In the genomic region with DNA sequence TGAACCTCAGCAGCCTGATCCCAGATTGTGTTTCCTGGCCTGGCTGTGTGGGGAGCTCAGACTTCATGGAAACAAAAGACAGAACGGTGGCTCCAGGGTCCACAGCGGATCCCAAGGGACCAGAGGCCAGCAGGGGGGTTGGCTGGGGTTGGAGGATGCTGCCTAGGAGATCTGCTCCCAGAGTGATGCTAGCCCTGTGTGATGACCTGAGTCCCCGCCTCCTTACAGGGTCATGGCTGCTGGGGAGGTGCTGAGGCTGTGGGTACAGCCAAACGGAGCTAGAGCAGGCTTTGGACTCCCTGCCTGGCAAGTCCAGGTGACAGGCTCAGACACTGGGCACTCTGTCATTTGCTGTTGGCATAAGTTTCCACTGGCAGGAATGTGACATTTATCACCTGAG, we compare ENCODE assay signal across 18 cellular contexts. TPM values are rescaled to one million over a fixed set of nuclear protein-coding genes. Genes with fewer than 3 reads are reported as not detected.
A peak's percentile ranks its signal among the peaks of the same experiment; 100 is the strongest.
DNase-seq lines count a peak whose midpoint lies in the region; ATAC-seq and TF ChIP-seq lines count a peak whose summit lies in the region.
"Had no signal": no experiment of that assay in that cellular context is flagged by ENCODE, and none has a peak within 500 bp of the region (broad histone marks: within the 10 kb centered on the region; RNA-seq: fewer than 3 reads in every experiment).

No MANE protein-coding gene starts in this region.

- no peaks in the 10 kb centered on the region for H3K9me2 ChIP-seq in GM23338 (ENCODE audit: insufficient read depth)

- ATAC-seq in CD4-positive, CD25-positive, alpha-beta regulatory T cell (ENCODE audit: low read depth in 2 of 2), result no peak
- ATAC-seq in GM23338 (peak; percentile 27; the same call in 2 of the 3 replicates), memory B cell (ENCODE audit: low read depth) (no peak), GM19397 (IDR thresholded peaks at IDR 0.05; ENCODE audit: unreplicated experiment) (no peak)

- no peaks in the 10 kb centered on the region for H3F3A ChIP-seq in GM23338 (replicated peaks; ENCODE audit: low read depth)

- no peak overlapping the region for H3K27ac ChIP-seq in CD4-positive, CD25-positive, alpha-beta regulatory T cell (ENCODE audit: insufficient read depth, low read length, poor library complexity, severe bottlenecking)
- no peak overlapping the region for H3K27ac ChIP-seq in GM23338 (ENCODE audit: low read depth)
- H3K27ac ChIP-seq: SJCRH30 had no signal

- peaks cover 0 to 3% (median 0%) of the 10 kb centered on the region in 4 donors for H3K4me1 Mint-ChIP-seq in CD4-positive, CD25-positive, alpha-beta regulatory T cell
- H3K4me1 Mint-ChIP-seq in GM23338 (peaks cover 12% of the 10 kb centered on the region), memory B cell (peaks cover 8% of the 10 kb centered on the region), osteocyte (ENCODE audit: unreplicated experiment) (no peaks in the 10 kb centered on the region)
- H3K4me1 Mint-ChIP-seq in activated naive CD8-positive, alpha-beta T cell (ENCODE audit: low read depth), result peaks cover 42% of the 10 kb centered on the region

- no peaks in the 10 kb centered on the region for H3K27me3 Mint-ChIP-seq in CD4-positive, CD25-positive, alpha-beta regulatory T cell
- peaks cover 7% of the 10 kb centered on the region for H3K27me3 Mint-ChIP-seq in GM23338 (ENCODE audit: insufficient read depth, low read depth, poor library complexity)
- H3K27me3 Mint-ChIP-seq in activated naive CD8-positive, alpha-beta T cell, result no peaks in the 10 kb centered on the region
- H3K27me3 Mint-ChIP-seq in memory B cell, result no peaks in the 10 kb centered on the region
- peaks cover 11% of the 10 kb centered on the region for H3K27me3 Mint-ChIP-seq in osteocyte (ENCODE audit: unreplicated experiment)
- H3K27me3 Mint-ChIP-seq: CD8-positive, alpha-beta memory T cell had no signal

- H4K20me1 ChIP-seq in GM23338 (replicated peaks; ENCODE audit: insufficient read depth), result no peaks in the 10 kb centered on the region

- H3K27me3 ChIP-seq in CD4-positive, CD25-positive, alpha-beta regulatory T cell (ENCODE audit: control insufficient read depth, insufficient read depth, low read length), result no peaks in the 10 kb centered on the region
- peaks cover under 1% of the 10 kb centered on the region; the same call in 1 of the 2 replicates for H3K27me3 ChIP-seq in GM23338 (ENCODE audit: insufficient read depth)
- no peaks in the 10 kb centered on the region for H3K27me3 ChIP-seq in BE2C

- H3K4me3 Mint-ChIP-seq in CD4-positive, CD25-positive, alpha-beta regulatory T cell, result no peak overlapping the region
- H3K4me3 Mint-ChIP-seq in GM23338, result no peak overlapping the region
- no peak overlapping the region for H3K4me3 Mint-ChIP-seq in activated naive CD8-positive, alpha-beta T cell
- no peak overlapping the region for H3K4me3 Mint-ChIP-seq in memory B cell
- H3K4me3 Mint-ChIP-seq in osteocyte (ENCODE audit: unreplicated experiment), result no peak overlapping the region
- H3K4me3 Mint-ChIP-seq: CD8-positive, alpha-beta memory T cell; HFFc6 had no signal

- no peaks in the 10 kb centered on the region for H3K9me3 Mint-ChIP-seq in CD4-positive, CD25-positive, alpha-beta regulatory T cell
- H3K9me3 Mint-ChIP-seq in GM23338, result no peaks in the 10 kb centered on the region; the same call in 2 of the 3 replicates
- H3K9me3 Mint-ChIP-seq in activated naive CD8-positive, alpha-beta T cell (ENCODE audit: low read depth), result no peaks in the 10 kb centered on the region
- H3K9me3 Mint-ChIP-seq in memory B cell, result no peaks in the 10 kb centered on the region
- no peaks in the 10 kb centered on the region for H3K9me3 Mint-ChIP-seq in osteocyte (ENCODE audit: unreplicated experiment)
- H3K9me3 Mint-ChIP-seq: CD8-positive, alpha-beta memory T cell; HFFc6 had no signal

- no peaks in the 10 kb centered on the region for H3K4me1 ChIP-seq in CD4-positive, CD25-positive, alpha-beta regulatory T cell (ENCODE audit: control insufficient read depth, insufficient read depth, low read length, poor library complexity, severe bottlenecking)
- H3K4me1 ChIP-seq in GM23338 (ENCODE audit: insufficient read depth), result peaks cover 7% of the 10 kb centered on the region; the same call in 1 of the 2 replicates
- H3K4me1 ChIP-seq in BE2C, result no peaks in the 10 kb centered on the region
- H3K4me1 ChIP-seq: SJCRH30 had no signal

- TF ChIP-seq CTCF in GM23338 (conservative IDR thresholded peaks at IDR 0.05; ENCODE audit: low read depth in 2 of 2), result no peak
- no peak for TF ChIP-seq CTCF in BE2C (IDR thresholded peaks at IDR 0.05; ENCODE audit: low read depth, low read length)
- no peak for TF ChIP-seq CTCF in osteocyte (IDR thresholded peaks at IDR 0.05)

- no peaks in the 10 kb centered on the region for H3K9me3 ChIP-seq in CD4-positive, CD25-positive, alpha-beta regulatory T cell (ENCODE audit: control insufficient read depth in 2 of 2, low read length in 2 of 2)
- H3K9me3 ChIP-seq in BE2C, result no peaks in the 10 kb centered on the region
- H3K9me3 ChIP-seq: SJCRH30 had no signal

- no peak overlapping the region for H2AFZ ChIP-seq in GM23338

- peaks cover 8% of the 10 kb centered on the region for H3K36me3 Mint-ChIP-seq in CD4-positive, CD25-positive, alpha-beta regulatory T cell
- H3K36me3 Mint-ChIP-seq in GM23338 (ENCODE audit: low read depth), result no peaks in the 10 kb centered on the region
- H3K36me3 Mint-ChIP-seq in activated naive CD8-positive, alpha-beta T cell, result no peaks in the 10 kb centered on the region
- H3K36me3 Mint-ChIP-seq in memory B cell, result no peaks in the 10 kb centered on the region
- no peaks in the 10 kb centered on the region for H3K36me3 Mint-ChIP-seq in osteocyte (ENCODE audit: unreplicated experiment)

- H3K27ac Mint-ChIP-seq in CD4-positive, CD25-positive, alpha-beta regulatory T cell, result peak overlapping the region in 2 of 3 donors; percentile 1 to 17
- H3K27ac Mint-ChIP-seq in GM23338, result no peak overlapping the region
- peak overlapping the region; percentile 12 for H3K27ac Mint-ChIP-seq in activated naive CD8-positive, alpha-beta T cell
- H3K27ac Mint-ChIP-seq in memory B cell, result peak overlapping the region; percentile 56
- no peak overlapping the region for H3K27ac Mint-ChIP-seq in osteocyte (ENCODE audit: unreplicated experiment)
- H3K27ac Mint-ChIP-seq: HFFc6 had no signal

- DNase-seq in CD4-positive, CD25-positive, alpha-beta regulatory T cell, result no peak
- DNase-seq in GM23338 (ENCODE audit: low spot score) (no peak), memory B cell (ENCODE audit: low spot score in 2 of 2) (no peak), BE2C (no peak), osteocyte (ENCODE audit: extremely low spot score, unreplicated experiment) (no peak)
- no peak for DNase-seq in activated effector memory CD4-positive, alpha-beta T cell treated with anti-CD3 and anti-CD28 coated beads, Interleukin-2, amount 50 U/mL, for 16 hours
- DNase-seq: AML-193; CD8-positive, alpha-beta memory T cell; HFFc6; NCI-H1048; NCI-H1436; NCI-H1930; NCI-H345; NCI-H526; SJCRH30 had no signal

- no peak overlapping the region for H3K4me2 ChIP-seq in GM23338

- no peaks in the 10 kb centered on the region for H3K36me3 ChIP-seq in CD4-positive, CD25-positive, alpha-beta regulatory T cell (ENCODE audit: control insufficient read depth, insufficient read depth, low read length)
- no peaks in the 10 kb centered on the region for H3K36me3 ChIP-seq in GM23338 (ENCODE audit: insufficient read depth)
- no peaks in the 10 kb centered on the region for H3K36me3 ChIP-seq in BE2C
- H3K36me3 ChIP-seq: SJCRH30 had no signal

- no peak overlapping the region for H3K4me3 ChIP-seq in CD4-positive, CD25-positive, alpha-beta regulatory T cell (ENCODE audit: low read depth, low read length)
- H3K4me3 ChIP-seq in GM23338 (no peak overlapping the region), BE2C (ENCODE audit: low read depth, low read length) (no peak overlapping the region)
- H3K4me3 ChIP-seq: SJCRH30 had no signal

- no peaks in the 10 kb centered on the region for H3K79me2 ChIP-seq in GM23338 (replicated peaks; ENCODE audit: insufficient read depth)

TF ChIP-seq in GM23338, 12 proteins besides CTCF, POLR2A, EP300 and RAD21:
- no peak for TF ChIP-seq STAT1 (IDR thresholded peaks at IDR 0.05; ENCODE audit: unreplicated experiment)
- TF ChIP-seq EZH2phosphoT487 (IDR thresholded peaks at IDR 0.05; ENCODE audit: unreplicated experiment), result no peak
- TF ChIP-seq NANOG (IDR thresholded peaks at IDR 0.05; ENCODE audit: borderline replicate concordance), result no peak
TF ChIP-seq in GM23338: peak in this region for 0.

RNA-seq across cellular contexts. Expression of gene RUNX3, which starts 11.5 kb away (rescaled TPM):
- 268 TPM for total RNA-seq in CD4-positive, CD25-positive, alpha-beta regulatory T cell
- 10 to 100 TPM; 12.0 to 23.3 (median 15.8) TPM for polyA plus RNA-seq in CD4-positive, CD25-positive, alpha-beta regulatory T cell
- 0.12 and 0.73 TPM in 2 replicates for total RNA-seq in GM23338 (2014; rRNA removed; shearing (Covaris generic))
- polyA plus RNA-seq in GM23338 (2016; fragmentation: Nextera tagmentation; extraction: Ambion mirVana), result 0.23 and 0.26 TPM in 2 replicates
- not detected for polyA plus RNA-seq in BE2C (2012; ENCODE audit: insufficient read depth, insufficient read length, low read depth)
- total RNA-seq in osteocyte, result not detected in 2 replicates
- total RNA-seq: HFFc6, MCF 10A had no signal

Comparison
In these comparisons a context has a peak if more than half of its experiments do, and no peak if none do; other contexts are left out.
1. H3K27ac Mint-ChIP-seq: peak in CD4-positive, CD25-positive, alpha-beta regulatory T cell (2 of 3), activated naive CD8-positive, alpha-beta T cell (single experiment) and memory B cell (single experiment); none in GM23338 (single experiment) and osteocyte (single experiment).
2. RNA of gene RUNX3, which starts 11.5 kb away (total RNA-seq): 268 TPM in CD4-positive, CD25-positive, alpha-beta regulatory T cell (single experiment); 0.12 to 0.73 TPM in GM23338 and not detected in osteocyte; every median in the first group is over 100 times any median in the second.